In genomic region chr11:110463153-110463552, GRCh38 we compare ENCODE assay signal across 8 cellular contexts. TPM values are rescaled to one million over a fixed set of nuclear protein-coding genes. Genes with fewer than 3 reads are reported as not detected.
A peak's percentile ranks its signal among the peaks of the same experiment; 100 is the strongest.
DNase-seq lines count a peak whose midpoint lies in the region; ATAC-seq and TF ChIP-seq lines count a peak whose summit lies in the region.

No MANE protein-coding gene starts in this region.

- intact Hi-C loops in heart left ventricle (cut with DNase I) = loop anchor here in 4 of 10 donors (5.0 to 10.0 kb wide), 3 partner anchors 762 to 772 kb away; no protein-coding TSS in a partner anchor

- TF ChIP-seq CTCF in WI38 (IDR thresholded peaks at IDR 0.05; ENCODE audit: low read depth, low read length) = peak; percentile 37; the same call in 1 of the 2 replicates
- peak in 8 of 12 donors; percentile 24 to 54 (median 49) for TF ChIP-seq CTCF in heart left ventricle (IDR thresholded peaks at IDR 0.05)
- TF ChIP-seq CTCF in retinal pigment epithelial cell (conservative IDR thresholded peaks at IDR 0.05; ENCODE audit: low read depth, low read length) = peak; percentile 62

- H3K4me1 Mint-ChIP-seq in activated T-cell treated with anti-CD3 and anti-CD28 coated beads, Interleukin-2, amount 50 U/mL, for 24 hours (ENCODE audit: low read depth) = no peaks in the 10 kb centered on the region

- no peak overlapping the region for H3K27ac Mint-ChIP-seq in activated T-cell treated with anti-CD3 and anti-CD28 coated beads, Interleukin-2, amount 50 U/mL, for 24 hours

- H3K4me1 ChIP-seq in heart left ventricle = no peaks in the 10 kb centered on the region

- H3K36me3 ChIP-seq in heart left ventricle = peaks cover 0 to 56% (median 28%) of the 10 kb centered on the region in 9 donors

- H3K36me3 Mint-ChIP-seq in activated T-cell treated with anti-CD3 and anti-CD28 coated beads, Interleukin-2, amount 50 U/mL, for 24 hours (ENCODE audit: low read depth) = peaks cover 67% of the 10 kb centered on the region

- no peaks in the 10 kb centered on the region for H3K9me3 Mint-ChIP-seq in activated T-cell treated with anti-CD3 and anti-CD28 coated beads, Interleukin-2, amount 50 U/mL, for 24 hours

- H3K27ac ChIP-seq in heart left ventricle = no peak overlapping the region

- DNase-seq in activated T-cell treated with anti-CD3 and anti-CD28 coated beads for 48 hours (ENCODE audit: low read depth) (peak; percentile 25), MV-4-11 (lab: John Stamatoyannopoulos, UW) (peak; percentile 17), heart left ventricle (peak in 2 of 5 donors; percentile 24 to 50), retinal pigment epithelial cell (ENCODE audit: low read depth) (no peak), germinal center (ENCODE audit: low spot score) (no peak)
- no peak for DNase-seq in activated T-cell treated with anti-CD3 and anti-CD28 coated beads, Interleukin-2, amount 50 U/mL, for 24 hours

- no peaks in the 10 kb centered on the region for H3K27me3 Mint-ChIP-seq in activated T-cell treated with anti-CD3 and anti-CD28 coated beads, Interleukin-2, amount 50 U/mL, for 24 hours

- no peak for TF ChIP-seq POLR2A in heart left ventricle (IDR thresholded peaks at IDR 0.05)

- H3K4me3 ChIP-seq in WI38 (ENCODE audit: low read depth, low read length) (no peak overlapping the region), heart left ventricle (no peak overlapping the region), retinal pigment epithelial cell (ENCODE audit: low read length) (no peak overlapping the region)

- 47 to 55% (median 50%) methylated on average over 6 of the region's 6 CpGs for WGBS in heart left ventricle, 4 donors

- no peaks in the 10 kb centered on the region for H3K9me3 ChIP-seq in heart left ventricle

- ATAC-seq in heart left ventricle = peak in 3 of 4 donors; percentile 69 to 79 (median 72)
- no peak for ATAC-seq in HG03025 (IDR thresholded peaks at IDR 0.05; ENCODE audit: low FRiP score, unreplicated experiment)

- no peaks in the 10 kb centered on the region for H3K27me3 ChIP-seq in heart left ventricle

- H3K4me3 Mint-ChIP-seq in activated T-cell treated with anti-CD3 and anti-CD28 coated beads, Interleukin-2, amount 50 U/mL, for 24 hours = no peak overlapping the region

RNA-seq across cellular contexts. Expression of gene FDX1, which starts 33.4 kb away (rescaled TPM):
- total RNA-seq in heart left ventricle = 10 to 100 TPM; 15.2 to 28.5 (median 22.5) TPM
- 10 to 100 TPM; 12.3 to 20.3 TPM for polyA plus RNA-seq in heart left ventricle

Comparison
In these comparisons a context has a peak if more than half of its experiments do, and no peak if none do; other contexts are left out.
1. DNase-seq: peak in activated T-cell treated with anti-CD3 and anti-CD28 coated beads for 48 hours (single experiment) and MV-4-11 (single experiment); none in activated T-cell treated with anti-CD3 and anti-CD28 coated beads, Interleukin-2, amount 50 U/mL, for 24 hours (single experiment), retinal pigment epithelial cell (single experiment) and germinal center (single experiment).
2. Peak in every context shown above with its lines, with median percentiles within 50 percentile points of each other: CTCF ChIP-seq.